In genomic region chr6:139099984-139100383, GRCh38 we compare ENCODE assay signal across 13 cellular contexts.
DNase-seq lines count a peak whose midpoint lies in the region; ATAC-seq, FAIRE-seq and TF ChIP-seq lines count a peak whose summit lies in the region.
"Had no signal": no experiment of that assay in that cellular context is flagged by ENCODE, and none has a peak within 500 bp of the region (broad histone marks: within the 10 kb centered on the region; RNA-seq: fewer than 3 reads in every experiment).

No MANE protein-coding gene starts in this region.

- TF ChIP-seq POLR2A in H54 (IDR thresholded peaks at IDR 0.05; ENCODE audit: low read depth, low read length) = no peak

- no peak overlapping the region for H3K27ac Mint-ChIP-seq in stimulated activated memory B cell treated with anti-CD40 and anti-IgM and Interleukin-4, amounts not matched to agents 10 μg/mL and 1 μg/mL and 100 μg/mL, for 72 hours
- H3K27ac Mint-ChIP-seq: activated naive CD4-positive, alpha-beta T cell treated with anti-CD3 and anti-CD28 coated beads, Interleukin-2, amount 50 U/mL, for 24 hours; dendritic cell treated with granulocyte-macrophage colony-stimulating factor and Interleukin-4, amounts not matched to agents 40 ng/mL and 50 ng/mL, for 4 days had no signal

- no peak for DNase-seq in activated CD4-positive, CD25-positive, alpha-beta regulatory T cell (lab: John Stamatoyannopoulos, UW)
- DNase-seq in H54 (ENCODE audit: insufficient read length, low spot score) (no peak), anterior cingulate cortex (lab: John Stamatoyannopoulos, UW) (no peak)
- DNase-seq: NCI-H2171 had no signal

- no peak overlapping the region for H3K4me3 Mint-ChIP-seq in stimulated activated memory B cell treated with anti-CD40 and anti-IgM and Interleukin-4, amounts not matched to agents 10 μg/mL and 1 μg/mL and 100 μg/mL, for 72 hours
- H3K4me3 Mint-ChIP-seq: activated naive CD4-positive, alpha-beta T cell treated with anti-CD3 and anti-CD28 coated beads, Interleukin-2, amount 50 U/mL, for 24 hours; dendritic cell treated with granulocyte-macrophage colony-stimulating factor and Interleukin-4, amounts not matched to agents 40 ng/mL and 50 ng/mL, for 4 days had no signal

- H3K9me3 Mint-ChIP-seq in stimulated activated memory B cell treated with anti-CD40 and anti-IgM and Interleukin-4, amounts not matched to agents 10 μg/mL and 1 μg/mL and 100 μg/mL, for 72 hours = no peaks in the 10 kb centered on the region
- H3K9me3 Mint-ChIP-seq: activated naive CD4-positive, alpha-beta T cell treated with anti-CD3 and anti-CD28 coated beads, Interleukin-2, amount 50 U/mL, for 24 hours; dendritic cell treated with granulocyte-macrophage colony-stimulating factor and Interleukin-4, amounts not matched to agents 40 ng/mL and 50 ng/mL, for 4 days had no signal

- ATAC-seq in GM18499 (IDR thresholded peaks at IDR 0.05; ENCODE audit: insufficient read depth, unreplicated experiment) (peak; percentile 91), GM19043 (IDR thresholded peaks at IDR 0.05; ENCODE audit: low read depth, unreplicated experiment) (peak; percentile 83), HG02571 (IDR thresholded peaks at IDR 0.05; ENCODE audit: unreplicated experiment) (peak; percentile 96), HG03378 (IDR thresholded peaks at IDR 0.05; ENCODE audit: unreplicated experiment) (peak; percentile 93)
- ATAC-seq in stimulated activated memory B cell treated with anti-CD40 and anti-IgM and Interleukin-4, amounts not matched to agents 10 μg/mL and 1 μg/mL and 100 μg/mL, for 72 hours = no peak

- peaks cover 27% of the 10 kb centered on the region for H3K27me3 Mint-ChIP-seq in stimulated activated memory B cell treated with anti-CD40 and anti-IgM and Interleukin-4, amounts not matched to agents 10 μg/mL and 1 μg/mL and 100 μg/mL, for 72 hours
- H3K27me3 Mint-ChIP-seq: activated naive CD4-positive, alpha-beta T cell treated with anti-CD3 and anti-CD28 coated beads, Interleukin-2, amount 50 U/mL, for 24 hours; dendritic cell treated with granulocyte-macrophage colony-stimulating factor and Interleukin-4, amounts not matched to agents 40 ng/mL and 50 ng/mL, for 4 days had no signal

- no peaks in the 10 kb centered on the region for H3K4me1 Mint-ChIP-seq in stimulated activated memory B cell treated with anti-CD40 and anti-IgM and Interleukin-4, amounts not matched to agents 10 μg/mL and 1 μg/mL and 100 μg/mL, for 72 hours

- H3K36me3 Mint-ChIP-seq in stimulated activated memory B cell treated with anti-CD40 and anti-IgM and Interleukin-4, amounts not matched to agents 10 μg/mL and 1 μg/mL and 100 μg/mL, for 72 hours = no peaks in the 10 kb centered on the region
- H3K36me3 Mint-ChIP-seq: activated naive CD4-positive, alpha-beta T cell treated with anti-CD3 and anti-CD28 coated beads, Interleukin-2, amount 50 U/mL, for 24 hours had no signal

- FAIRE-seq in H54 (lab: Jason Lieb, UNC) = no peak
- FAIRE-seq: TTC549, urothelium cell line had no signal
